8 cellular contexts compared by ENCODE assay signal in the genomic region with DNA sequence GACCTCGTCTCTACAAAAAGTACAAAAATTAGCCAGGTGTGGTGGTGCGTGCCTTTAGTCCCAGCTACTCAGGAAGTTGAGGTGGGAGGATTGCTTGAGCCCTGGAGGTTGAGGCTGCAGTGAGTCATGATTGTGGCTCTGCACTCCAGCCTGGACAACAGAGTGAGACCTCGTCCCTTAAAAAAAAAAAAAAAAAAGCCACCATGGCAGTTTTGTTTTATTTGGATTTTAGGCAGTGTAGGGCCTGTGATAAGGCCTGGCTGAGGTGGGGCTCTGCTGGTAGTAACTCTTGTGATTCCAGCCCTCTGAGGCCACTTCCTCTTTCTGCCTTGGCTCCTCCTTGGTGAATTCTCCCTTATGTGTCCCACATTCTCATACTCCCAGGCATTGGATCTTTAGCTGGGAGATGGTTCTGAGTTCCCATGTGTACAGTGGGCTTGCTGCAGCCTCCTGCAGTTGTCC. TPM values are rescaled to one million over a fixed set of nuclear protein-coding genes. Genes with fewer than 3 reads are reported as not detected.
DNase-seq lines count a peak whose midpoint lies in the region; ATAC-seq lines count a peak whose summit lies in the region.

No MANE protein-coding gene starts in this region.

- H3K4me3 Mint-ChIP-seq in activated naive CD8-positive, alpha-beta T cell treated with anti-CD3 and anti-CD28 coated beads, Interleukin-2, amount 10 ng/mL, durations not matched to agents 7 days and 5 days: peak overlapping the region; percentile 69

- no peak overlapping the region for H3K4me3 ChIP-seq in mesodermal cell (ENCODE audit: extremely low read depth, insufficient read depth, low read length, poor library complexity, severe bottlenecking)

- H3K27ac Mint-ChIP-seq in activated naive CD8-positive, alpha-beta T cell treated with anti-CD3 and anti-CD28 coated beads, Interleukin-2, amount 10 ng/mL, durations not matched to agents 7 days and 5 days: peak overlapping the region; percentile 85

- POLR2A ChIA-PET in activated naive CD8-positive, alpha-beta T cell treated with anti-CD3 and anti-CD28 coated beads, Interleukin-2, amount 10 ng/mL, durations not matched to agents 7 days and 5 days (lab: Charles Lee): interaction anchor here (1.0 to 1.2 kb wide), 2 partner anchors 38 to 40 kb away, joined by 3 to 4 read pairs; a partner anchor contains a TSS

- H3K9me3 ChIP-seq in mesodermal cell (ENCODE audit: control insufficient read depth, low read length): no peaks in the 10 kb centered on the region

- peaks cover 30% of the 10 kb centered on the region for H3K4me1 ChIP-seq in mesodermal cell (ENCODE audit: control insufficient read depth, insufficient read depth, low read length, poor library complexity, severe bottlenecking)

- peaks cover 24% of the 10 kb centered on the region for H3K36me3 Mint-ChIP-seq in activated naive CD8-positive, alpha-beta T cell treated with anti-CD3 and anti-CD28 coated beads, Interleukin-2, amount 10 ng/mL, durations not matched to agents 7 days and 5 days

- H3K4me1 Mint-ChIP-seq in activated naive CD8-positive, alpha-beta T cell treated with anti-CD3 and anti-CD28 coated beads, Interleukin-2, amount 10 ng/mL, durations not matched to agents 7 days and 5 days: peaks cover 43% of the 10 kb centered on the region

- no peaks in the 10 kb centered on the region for H3K27me3 Mint-ChIP-seq in activated naive CD8-positive, alpha-beta T cell treated with anti-CD3 and anti-CD28 coated beads, Interleukin-2, amount 10 ng/mL, durations not matched to agents 7 days and 5 days

- peak; percentile 37 for ATAC-seq in activated naive CD8-positive, alpha-beta T cell treated with anti-CD3 and anti-CD28 coated beads, Interleukin-2, amount 10 ng/mL, durations not matched to agents 7 days and 5 days (ENCODE audit: low read depth)
- no peak for ATAC-seq in HG03045 (IDR thresholded peaks at IDR 0.05; ENCODE audit: unreplicated experiment)

- peak; percentile 66 for DNase-seq in Daoy (ENCODE audit: low read depth)
- peak; percentile 85 for DNase-seq in M059J (ENCODE audit: low read depth)
- no peak for DNase-seq in activated naive CD8-positive, alpha-beta T cell treated with anti-CD3 and anti-CD28 coated beads, Interleukin-2, amount 10 ng/mL, durations not matched to agents 7 days and 5 days
- DNase-seq in NCI-H1417 treated with DMSO at 0.1 percent for 48 hours (lab: John Stamatoyannopoulos, UW): no peak
- no peak for DNase-seq in midbrain (lab: John Stamatoyannopoulos, UW)
- no peak for DNase-seq in NCI-H748 (lab: John Stamatoyannopoulos, UW; ENCODE audit: unreplicated experiment)

- 93 to 100% methylated on average over 2 to 3 of the region's 3 CpGs for WGBS in mesodermal cell (ENCODE audit: insufficient coverage in 2 of 2), 2 experiments

- H3K36me3 ChIP-seq in mesodermal cell (ENCODE audit: control insufficient read depth, insufficient read depth, low read length): peaks cover 23% of the 10 kb centered on the region

- H3K27ac ChIP-seq in mesodermal cell (ENCODE audit: low read depth, low read length, severe bottlenecking): peak overlapping the region; percentile 16

- H3K9me3 Mint-ChIP-seq in activated naive CD8-positive, alpha-beta T cell treated with anti-CD3 and anti-CD28 coated beads, Interleukin-2, amount 10 ng/mL, durations not matched to agents 7 days and 5 days: no peaks in the 10 kb centered on the region

RNA-seq across cellular contexts. Expression of a gene that starts 39.2 kb away (rescaled TPM):
- total RNA-seq in Daoy (2014; rRNA removed; shearing (Covaris generic)): 43.9 and 45.6 TPM in 2 replicates
- 18.3 and 48.7 TPM in 2 replicates for total RNA-seq in M059J (2014; rRNA removed; shearing (Covaris generic))
- 100 to 1,000 TPM; 152 to 153 TPM for total RNA-seq in activated naive CD8-positive, alpha-beta T cell treated with anti-CD3 and anti-CD28 coated beads, Interleukin-2, amount 10 ng/mL, durations not matched to agents 7 days and 5 days
- polyA plus RNA-seq in mesodermal cell (2013, experiment 1 of 2): 59.4 TPM
- 55.6 TPM for polyA plus RNA-seq in mesodermal cell (2013, experiment 2 of 2)

Comparison
In these comparisons a context has a peak if more than half of its experiments do, and no peak if none do; other contexts are left out.
1. DNase-seq: peak in Daoy (single experiment) and M059J (single experiment); none in activated naive CD8-positive, alpha-beta T cell treated with anti-CD3 and anti-CD28 coated beads, Interleukin-2, amount 10 ng/mL, durations not matched to agents 7 days and 5 days (single experiment), NCI-H1417 treated with DMSO at 0.1 percent for 48 hours (single experiment), midbrain (single experiment) and NCI-H748 (single experiment).